21 cellular contexts compared by ENCODE assay signal in the genomic region with DNA sequence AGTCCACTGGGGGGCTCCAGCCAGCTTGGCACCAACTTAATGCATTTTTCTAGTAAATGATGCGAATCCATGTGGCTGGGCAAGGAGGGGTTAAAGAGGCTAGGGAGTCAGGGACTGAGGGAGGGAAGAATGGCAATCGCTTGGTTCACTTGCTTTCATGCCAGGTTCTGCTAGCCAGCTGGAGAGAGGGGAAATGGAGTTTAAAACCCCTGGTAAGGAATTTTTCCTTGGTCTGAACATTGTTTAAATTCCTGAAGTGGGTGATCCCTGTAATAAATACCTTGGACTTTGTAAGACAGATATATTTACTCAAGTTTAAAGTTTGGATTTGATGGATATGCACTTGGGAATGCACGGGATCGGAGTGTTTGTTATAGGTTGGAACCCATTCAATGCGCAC. TPM values are rescaled to one million over a fixed set of nuclear protein-coding genes. Genes with fewer than 3 reads are reported as not detected.
DNase-seq lines count a peak whose midpoint lies in the region; ATAC-seq, FAIRE-seq and TF ChIP-seq lines count a peak whose summit lies in the region.
"Had no signal": no experiment of that assay in that cellular context is flagged by ENCODE, and none has a peak within 500 bp of the region (broad histone marks: within the 10 kb centered on the region; RNA-seq: fewer than 3 reads in every experiment).

No MANE protein-coding gene starts in this region.

- no peaks in the 10 kb centered on the region for H3K27me3 ChIP-seq in HepG2 (ENCODE audit: control insufficient read depth in 1 of 2, insufficient read depth in 2 of 2, low read length in 2 of 2)
- H3K27me3 ChIP-seq in right lobe of liver = no peaks in the 10 kb centered on the region
- no peaks in the 10 kb centered on the region for H3K27me3 ChIP-seq in SK-N-SH (ENCODE audit: insufficient read depth)
- no peaks in the 10 kb centered on the region for H3K27me3 ChIP-seq in Peyer's patch
- no peaks in the 10 kb centered on the region for H3K27me3 ChIP-seq in stomach
- peaks cover 0 to 1% of the 10 kb centered on the region in 2 donors for H3K27me3 ChIP-seq in aorta (ENCODE audit: control insufficient read depth in 1 of 2, insufficient read depth in 2 of 2, low read length in 1 of 2)
- H3K27me3 ChIP-seq: gastroesophageal sphincter, transverse colon had no signal

- H3K79me2 ChIP-seq in HepG2 (ENCODE audit: insufficient read depth, low read length) (no peaks in the 10 kb centered on the region), SK-N-SH (ENCODE audit: insufficient read depth) (no peaks in the 10 kb centered on the region)

- no peaks in the 10 kb centered on the region for H3K9me2 ChIP-seq in SK-N-SH

- no peak for DNase-seq in HepG2 (ENCODE audit: low spot score)
- DNase-seq in right lobe of liver = no peak
- DNase-seq in SK-N-SH = no peak
- DNase-seq in kidney glomerular epithelial cell (lab: John Stamatoyannopoulos, UW) = peak; percentile 31
- DNase-seq in Peyer's patch = no peak
- DNase-seq in NCI-H2107 treated with DMSO at 0.1 percent for 48 hours (lab: John Stamatoyannopoulos, UW; ENCODE audit: unreplicated experiment) = no peak
- DNase-seq in stomach = no peak
- no peak for DNase-seq in aorta
- DNase-seq: activated CD4-positive, alpha-beta T cell treated with anti-CD3 and anti-CD28 coated beads, Interleukin-2, amount 10 ng/mL, durations not matched to agents 24 days and 14 days; activated naive CD4-positive, alpha-beta T cell treated with anti-CD3 and anti-CD28 coated beads, Interleukin-2, amount 10 ng/mL, durations not matched to agents 7 days and 5 days; CD4-positive, CD25-positive, alpha-beta regulatory T cell; left ventricle myocardium inferior; NCI-H2029 treated with DMSO at 0.1 percent for 48 hours; NCI-H524 treated with DMSO at 0.1 percent for 48 hours; PC-3; stimulated activated CD4-positive, alpha-beta T cell treated with anti-CD3 and anti-CD28 coated beads, Interleukin-12 subunit alpha, Interleukin-12 subunit beta, amount 100 ng/mL, for 4 hours; stimulated activated naive CD4-positive, alpha-beta T cell; transverse colon had no signal

- H4K20me1 ChIP-seq in HepG2 (ENCODE audit: insufficient read depth, low read length) = no peaks in the 10 kb centered on the region
- H4K20me1 ChIP-seq in SK-N-SH (ENCODE audit: insufficient read depth) = no peaks in the 10 kb centered on the region

- H3K4me3 ChIP-seq in HepG2 (replicated peaks in 1 of 3; ENCODE audit: insufficient read depth in 1 of 3, low read depth in 2 of 3, low read length in 3 of 3) (no peak overlapping the region), right lobe of liver (no peak overlapping the region), SK-N-SH (ENCODE audit: low read depth in 2 of 2, low read length in 1 of 2) (no peak overlapping the region), Peyer's patch (no peak overlapping the region), stomach (no peak overlapping the region), aorta (ENCODE audit: low read length in 2 of 2) (no peak overlapping the region)
- H3K4me3 ChIP-seq: gastroesophageal sphincter, left ventricle myocardium inferior, transverse colon had no signal

- POLR2A ChIA-PET in HepG2 (lab: Yijun Ruan, JAX) (no interaction called here), SK-N-SH (lab: Yijun Ruan, JAX) (no interaction called here)

- ATAC-seq in HepG2 (no peak), right lobe of liver (no peak), aorta (ENCODE audit: low FRiP score) (no peak)
- ATAC-seq: gastroesophageal sphincter, PC-3 had no signal

- H2AFZ ChIP-seq in HepG2 (ENCODE audit: low read length) = no peak overlapping the region
- H2AFZ ChIP-seq in SK-N-SH (ENCODE audit: low read depth) = peak overlapping the region; percentile 38; the same call in 1 of the 2 replicates

- intact Hi-C loops in HepG2 (cut with micrococcal nuclease; ENCODE audit: unreplicated experiment) (no loop called here), right lobe of liver (cut with DNase I) (no loop called here), stomach (cut with DNase I; ENCODE audit: low total_unique reads) (no loop called here), aorta (cut with DNase I) (no loop called here)

- FAIRE-seq in HepG2 (lab: Jason Lieb, UNC) = no peak
- FAIRE-seq: TTC549 had no signal

- H3K4me1 ChIP-seq in HepG2 (ENCODE audit: insufficient read depth, low read length) (0 out of 2 replicates have a peak, but pooled peaks cover 6% of the 10 kb centered on the region), right lobe of liver (no peaks in the 10 kb centered on the region), SK-N-SH (ENCODE audit: control insufficient read depth in 1 of 2, insufficient read depth in 2 of 2, low read depth in 1 of 2, low read length in 1 of 2) (peaks cover 2 to 10% of the 10 kb centered on the region in 2 experiments; a peak in 2 of 4 replicates), Peyer's patch (no peaks in the 10 kb centered on the region), stomach (peaks cover 0 to 31% (median 4%) of the 10 kb centered on the region in 4 donors), aorta (ENCODE audit: control insufficient read depth in 1 of 2, insufficient read depth in 2 of 2, low read length in 2 of 2) (no peaks in the 10 kb centered on the region)

- TF ChIP-seq RAD21 in HepG2 (CRISPR knock-in tag; IDR thresholded peaks at IDR 0.05) = no peak
- no peak for TF ChIP-seq RAD21 in SK-N-SH (IDR thresholded peaks at IDR 0.05; ENCODE audit: low read length)

- H3K9ac ChIP-seq in HepG2 (ENCODE audit: insufficient read depth, low read depth, low read length) = no peak overlapping the region
- no peak overlapping the region for H3K9ac ChIP-seq in SK-N-SH

- H3K9me3 ChIP-seq in HepG2 (ENCODE audit: low read length) (no peaks in the 10 kb centered on the region), right lobe of liver (no peaks in the 10 kb centered on the region), SK-N-SH (no peaks in the 10 kb centered on the region), Peyer's patch (no peaks in the 10 kb centered on the region), stomach (no peaks in the 10 kb centered on the region), aorta (ENCODE audit: control insufficient read depth, low read length) (no peaks in the 10 kb centered on the region)
- H3K9me3 ChIP-seq: gastroesophageal sphincter, left ventricle myocardium inferior, transverse colon had no signal

- TF ChIP-seq CTCF in HepG2 (CRISPR knock-in tag; IDR thresholded peaks at IDR 0.05) = no peak
- TF ChIP-seq CTCF in right lobe of liver (IDR thresholded peaks at IDR 0.05) = no peak
- 0 out of 2 replicates have a peak, but pooled peaks have one; percentile 16 for TF ChIP-seq CTCF in SK-N-SH (IDR thresholded peaks at IDR 0.05)
- no peak for TF ChIP-seq CTCF in Peyer's patch (IDR thresholded peaks at IDR 0.05)
- TF ChIP-seq CTCF in stomach (IDR thresholded peaks at IDR 0.05) = no peak

- in situ Hi-C loops in HepG2 (cut with HindIII; ENCODE audit: extremely low pct_ligation_motif_present, low pct_unique_long_range_greater_than_20kb) = no loop called here

- CTCF ChIA-PET in HepG2 (lab: Yijun Ruan, JAX; ENCODE audit: low intra/inter-chr PET ratio, low total read pairs) (no interaction called here), SK-N-SH (lab: Yijun Ruan, JAX) (no interaction called here)

- WGBS in HepG2 (ENCODE audit: low lambda C conversion rate) = 11% methylated on average over 5 of the region's 5 CpGs
- 61% methylated on average over 5 of the region's 5 CpGs for WGBS in right lobe of liver (ENCODE audit: insufficient coverage, low coverage, low lambda C conversion rate, missing lambda C conversion rate)
- 23% methylated on average over 5 of the region's 5 CpGs for WGBS in SK-N-SH (ENCODE audit: low lambda C conversion rate)
- 46 to 60% (median 49%) methylated on average over 5 of the region's 5 CpGs for WGBS in stomach, 5 donors
- 14 to 21% methylated on average over 5 of the region's 5 CpGs for WGBS in aorta, 2 donors

- no TSS peak for BruUV-seq in HepG2 (replicated peaks; lab: Mats Ljungman, UMichigan)

- H3K27ac ChIP-seq in HepG2 (ENCODE audit: extremely low read length, insufficient read depth, low read length) = no peak overlapping the region
- no peak overlapping the region for H3K27ac ChIP-seq in right lobe of liver
- H3K27ac ChIP-seq in SK-N-SH (ENCODE audit: low read depth in 2 of 2, low read length in 1 of 2) = peak overlapping the region in 1 of 2 experiments; percentile 41; a peak in 1 of 4 replicates
- no peak overlapping the region for H3K27ac ChIP-seq in Peyer's patch
- H3K27ac ChIP-seq in stomach = no peak overlapping the region
- H3K27ac ChIP-seq in aorta (ENCODE audit: low read depth in 1 of 2, low read length in 2 of 2) = no peak overlapping the region
- H3K27ac ChIP-seq: 22Rv1, left ventricle myocardium inferior, transverse colon had no signal

- TF ChIP-seq EP300 in HepG2 (IDR thresholded peaks at IDR 0.05; ENCODE audit: low read depth in 2 of 2, low read length in 2 of 2) = no peak
- TF ChIP-seq EP300 in HepG2 (CRISPR knock-in tag; IDR thresholded peaks at IDR 0.05; ENCODE audit: borderline replicate concordance) = no peak
- peak in 1 of 2 experiments; percentile 20; a peak in 1 of 4 replicates for TF ChIP-seq EP300 in SK-N-SH (IDR thresholded peaks at IDR 0.05; ENCODE audit: borderline replicate concordance in 1 of 2, low read depth in 1 of 2, low read length in 1 of 2)
- no peak for TF ChIP-seq EP300 in stomach (IDR thresholded peaks at IDR 0.05)

- TF ChIP-seq POLR2A in HepG2 (IDR thresholded peaks at IDR 0.05; ENCODE audit: insufficient read depth in 1 of 2, low read depth in 2 of 2, low read length in 2 of 2) (no peak), right lobe of liver (IDR thresholded peaks at IDR 0.05) (no peak), Peyer's patch (IDR thresholded peaks at IDR 0.05) (no peak), stomach (IDR thresholded peaks at IDR 0.05) (no peak)

- no peak overlapping the region for H3K4me2 ChIP-seq in HepG2 (ENCODE audit: low read depth, low read length)
- no peak overlapping the region for H3K4me2 ChIP-seq in SK-N-SH

- H3K36me3 ChIP-seq in HepG2 (replicated peaks in 1 of 2; ENCODE audit: control insufficient read depth in 1 of 2, insufficient read depth in 2 of 2, low read length in 2 of 2) (no peaks in the 10 kb centered on the region), right lobe of liver (no peaks in the 10 kb centered on the region), SK-N-SH (replicated peaks in 1 of 2; ENCODE audit: control insufficient read depth in 1 of 2, insufficient read depth in 2 of 2, low read length in 1 of 2) (no peaks in the 10 kb centered on the region), Peyer's patch (no peaks in the 10 kb centered on the region), stomach (no peaks in the 10 kb centered on the region), aorta (ENCODE audit: control insufficient read depth in 1 of 2, insufficient read depth in 2 of 2, low read length in 1 of 2) (no peaks in the 10 kb centered on the region)
- H3K36me3 ChIP-seq: gastroesophageal sphincter, left ventricle myocardium inferior, transverse colon had no signal

- no peaks in the 10 kb centered on the region for H3F3A ChIP-seq in SK-N-SH (replicated peaks; ENCODE audit: insufficient read depth)

RNA-seq across cellular contexts. Expression of a gene that starts 22.8 kb away (rescaled TPM):
- total RNA-seq in HepG2 (2016; rRNA removed; fragmentation: Illumina TruSeq; extraction: Trizol) = not detected in 2 replicates
- not detected in 2 replicates for total RNA-seq in HepG2 (2016; cell fraction: cytosol; rRNA removed; fragmentation: Illumina TruSeq; extraction: Trizol; ENCODE audit: low read depth)
- total RNA-seq in HepG2 (2016; cell fraction: insoluble cytoplasmic fraction; rRNA removed; fragmentation: Illumina TruSeq; extraction: Trizol) = not detected in 2 replicates
- not detected in 2 replicates for total RNA-seq in HepG2 (2016; cell fraction: membrane; rRNA removed; fragmentation: Illumina TruSeq; extraction: Trizol)
- total RNA-seq in HepG2 (2016; cell fraction: nucleus; rRNA removed; fragmentation: Illumina TruSeq; extraction: Trizol) = not detected in 2 replicates
- 0.04 TPM in 1 of 2 replicates, not detected in the other for polyA plus RNA-seq in HepG2 (2011; rRNA removed)
- polyA plus RNA-seq in HepG2 (2011; cell fraction: cytosol; rRNA removed) = not detected in 2 replicates
- polyA plus RNA-seq in HepG2 (2011; cell fraction: nucleus; rRNA removed) = not detected in 2 replicates
- not detected in 2 replicates for polyA plus RNA-seq in HepG2 (2012)
- polyA plus RNA-seq in HepG2 (2016; cell fraction: cytosol; fragmentation: Illumina TruSeq; extraction: Trizol; ENCODE audit: low read depth) = not detected in 2 replicates
- polyA plus RNA-seq in HepG2 (2016; cell fraction: insoluble cytoplasmic fraction; fragmentation: Illumina TruSeq; extraction: Trizol; ENCODE audit: low read depth) = not detected in 2 replicates
- not detected in 2 replicates for polyA plus RNA-seq in HepG2 (2016; cell fraction: membrane; fragmentation: Illumina TruSeq; extraction: Trizol; ENCODE audit: low read depth)
- polyA plus RNA-seq in HepG2 (2016; cell fraction: nucleus; fragmentation: Illumina TruSeq; extraction: Trizol; ENCODE audit: insufficient read depth, low read depth) = not detected in 2 replicates
- 1.1 TPM in 1 of 2 replicates, not detected in the other for polyA minus RNA-seq in HepG2 (2011; rRNA and poly(A)+ RNA removed; ENCODE audit: low replicate concordance)
- polyA minus RNA-seq in HepG2 (2011; cell fraction: cytosol; rRNA and poly(A)+ RNA removed) = not detected in 2 replicates
- not detected in 2 replicates for polyA minus RNA-seq in HepG2 (2011; cell fraction: nucleus; rRNA and poly(A)+ RNA removed)
- under 1 TPM in 1 of 6 experiments, not detected in 5; 0.11 TPM for total RNA-seq in right lobe of liver
- 0.07 and 0.13 TPM in 2 replicates for polyA plus RNA-seq in SK-N-SH (2012; rRNA removed)
- 0.14 and 0.23 TPM in 2 replicates for polyA plus RNA-seq in SK-N-SH (2012; cell fraction: cytosol; rRNA removed)
- 0.29 TPM in 2 replicates for polyA plus RNA-seq in SK-N-SH (2012; cell fraction: nucleus; rRNA removed)
- total RNA-seq in Peyer's patch = 1 to 10 TPM in 2 of 4 donors, under 1 TPM in 1, not detected in 1; 0.95 to 2.0 (median 1.6) TPM
- 1 to 10 TPM in 2 of 5 donors, not detected in 3; 1.7 to 2.9 TPM for total RNA-seq in stomach
- under 1 TPM in 2 of 3 donors, not detected in 1; 0.10 to 0.92 TPM for polyA plus RNA-seq in stomach
- under 1 TPM; 0.26 to 0.99 TPM for total RNA-seq in aorta
- polyA plus RNA-seq in aorta = under 1 TPM in 1 of 2 donors, not detected in 1; 0.15 TPM
- total RNA-seq: activated CD4-positive, alpha-beta T cell treated with anti-CD3 and anti-CD28 coated beads, Interleukin-2, amount 10 ng/mL, durations not matched to agents 24 days and 14 days; CD4-positive, CD25-positive, alpha-beta regulatory T cell; left ventricle myocardium inferior; PC-3 had no signal
- polyA plus RNA-seq: CD4-positive, CD25-positive, alpha-beta regulatory T cell had no signal
